ENCODE assay signal across 7 cellular contexts in genomic region chr19:2589060-2589425, GRCh38.
DNase-seq lines count a peak whose midpoint lies in the region; ATAC-seq, FAIRE-seq and TF ChIP-seq lines count a peak whose summit lies in the region.
"Not testable (repeated sequence)": the region's sequence is repeated elsewhere in the genome, so short reads cannot be mapped to it uniquely, and the experiment has no call there.

No MANE protein-coding gene starts in this region.

- H3K27ac ChIP-seq in cingulate gyrus (ENCODE audit: low read depth, low read length) (peak overlapping the region; percentile 94), heart right ventricle (peak overlapping the region in 9 of 10 donors; percentile 29 to 71 (median 63)), pancreas (peak overlapping the region; percentile 73 to 86 (median 84)), transverse colon (peak overlapping the region; percentile 41 to 69 (median 51))
- H3K27ac ChIP-seq in lower lobe of right lung = not testable (repeated sequence)

- 95 to 100% methylated on average over 9 of the region's 9 CpGs for WGBS in heart right ventricle, 2 donors
- WGBS in pancreas, 2 donors = 93 to 97% methylated on average over 9 of the region's 9 CpGs
- WGBS in transverse colon (ENCODE audit: low coverage in 1 of 2), 2 donors = 95% methylated on average over 9 of the region's 9 CpGs; no CpG with 5 or more reads in 1 of the 2 donors

- peak in 1 of 8 donors; percentile 18 for ATAC-seq in heart right ventricle
- not testable (repeated sequence) for ATAC-seq in lower lobe of right lung; pancreas; stimulated activated memory B cell treated with anti-CD40 and anti-IgM and Interleukin-4, amounts not matched to agents 10 μg/mL and 1 μg/mL and 100 μg/mL, for 72 hours

- not testable (repeated sequence) for TF ChIP-seq EP300 in transverse colon (IDR thresholded peaks at IDR 0.05; ENCODE audit: low read depth)

- H3K9me3 ChIP-seq in heart right ventricle, lower lobe of right lung, pancreas, transverse colon: not testable (repeated sequence)

- H3K27me3 ChIP-seq in heart right ventricle; lower lobe of right lung (ENCODE audit: low read depth); pancreas; transverse colon: not testable (repeated sequence)

- DNase-seq in activated CD4-positive, alpha-beta T cell treated with anti-CD3 and anti-CD28 coated beads for 1 hour = peak; percentile 0
- not testable (repeated sequence) for DNase-seq in heart right ventricle, transverse colon
- DNase-seq in lower lobe of right lung (peak; percentile 30), pancreas (peak in 3 of 6 donors; percentile 28 to 43 (median 32))

- H3K4me3 ChIP-seq in heart right ventricle, lower lobe of right lung, pancreas, transverse colon: not testable (repeated sequence)

- not testable (repeated sequence) for H3K4me3 Mint-ChIP-seq in stimulated activated memory B cell treated with anti-CD40 and anti-IgM and Interleukin-4, amounts not matched to agents 10 μg/mL and 1 μg/mL and 100 μg/mL, for 72 hours

- H3K4me1 Mint-ChIP-seq in stimulated activated memory B cell treated with anti-CD40 and anti-IgM and Interleukin-4, amounts not matched to agents 10 μg/mL and 1 μg/mL and 100 μg/mL, for 72 hours = peaks cover 54% of the 10 kb centered on the region

- H3K27me3 Mint-ChIP-seq in stimulated activated memory B cell treated with anti-CD40 and anti-IgM and Interleukin-4, amounts not matched to agents 10 μg/mL and 1 μg/mL and 100 μg/mL, for 72 hours = not testable (repeated sequence)

- not testable (repeated sequence) for TF ChIP-seq CTCF in heart right ventricle (IDR thresholded peaks at IDR 0.05); lower lobe of right lung (IDR thresholded peaks at IDR 0.05); pancreas (IDR thresholded peaks at IDR 0.05); transverse colon (IDR thresholded peaks at IDR 0.05)

- in situ Hi-C loops in transverse colon (cut with MboI; ENCODE audit: low pct_ligation_motif_present in 1 of 4, low pct_unique_long_range_greater_than_20kb in 1 of 4, low sequenced_read_pairs in 3 of 4) = not testable (repeated sequence)

- H3K4me1 ChIP-seq in heart right ventricle (peaks cover 0 to 20% (median 16%) of the 10 kb centered on the region in 9 donors), pancreas (peaks cover 12 to 35% (median 21%) of the 10 kb centered on the region in 3 donors), transverse colon (peaks cover 0 to 30% (median 12%) of the 10 kb centered on the region in 4 donors)
- H3K4me1 ChIP-seq in lower lobe of right lung = not testable (repeated sequence)

- not testable (repeated sequence) for FAIRE-seq in pancreas (lab: Jason Lieb, UNC)

- intact Hi-C loops in heart right ventricle (cut with DNase I); lower lobe of right lung (cut with DNase I); transverse colon (cut with DNase I; ENCODE audit: low total_unique reads): not testable (repeated sequence)
- intact Hi-C loops in pancreas (cut with DNase I) = loop anchor here in 1 of 3 donors (10.0 kb wide), 1 partner anchor 114 kb away; the partner anchor contains the start of gene GADD45B

- peaks cover 13% of the 10 kb centered on the region for H3K9me3 Mint-ChIP-seq in stimulated activated memory B cell treated with anti-CD40 and anti-IgM and Interleukin-4, amounts not matched to agents 10 μg/mL and 1 μg/mL and 100 μg/mL, for 72 hours

- H3K36me3 ChIP-seq in heart right ventricle, lower lobe of right lung, pancreas, transverse colon: not testable (repeated sequence)

- H3K36me3 Mint-ChIP-seq in stimulated activated memory B cell treated with anti-CD40 and anti-IgM and Interleukin-4, amounts not matched to agents 10 μg/mL and 1 μg/mL and 100 μg/mL, for 72 hours = peaks cover 24% of the 10 kb centered on the region

- not testable (repeated sequence) for TF ChIP-seq POLR2A in transverse colon (IDR thresholded peaks at IDR 0.05)

- peak overlapping the region; percentile 62 for H3K27ac Mint-ChIP-seq in stimulated activated memory B cell treated with anti-CD40 and anti-IgM and Interleukin-4, amounts not matched to agents 10 μg/mL and 1 μg/mL and 100 μg/mL, for 72 hours
